Comparison of ENCODE assay signal across 3 cellular contexts in the genomic region with DNA sequence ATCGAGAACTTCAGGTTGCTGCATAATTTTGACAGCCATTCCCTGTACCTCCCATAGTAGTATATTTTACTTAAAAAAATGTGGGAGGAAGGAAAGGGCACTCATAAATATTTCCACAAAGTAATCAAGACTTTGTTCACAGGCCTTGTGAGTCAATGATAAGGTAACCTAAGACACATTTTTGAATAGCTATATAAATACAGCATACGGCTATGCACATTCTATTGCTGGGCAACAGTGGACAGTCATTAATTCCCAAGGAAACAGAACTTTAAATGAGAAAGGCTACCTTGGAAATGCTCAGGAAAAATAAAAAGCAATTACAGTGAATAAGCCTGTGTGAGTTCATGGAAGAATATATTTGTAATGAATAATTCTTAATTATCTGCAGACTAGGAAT.
"Had no signal": no experiment of that assay in that cellular context is flagged by ENCODE, and none has a peak within 500 bp of the region (broad histone marks: within the 10 kb centered on the region; RNA-seq: fewer than 3 reads in every experiment).

No MANE protein-coding gene starts in this region.

- H3K4me3 ChIP-seq: GM12878 had no signal

- ATAC-seq: GM12878 had no signal

- DNase-seq: GDM1, GF-D8 had no signal
